In the genomic region with DNA sequence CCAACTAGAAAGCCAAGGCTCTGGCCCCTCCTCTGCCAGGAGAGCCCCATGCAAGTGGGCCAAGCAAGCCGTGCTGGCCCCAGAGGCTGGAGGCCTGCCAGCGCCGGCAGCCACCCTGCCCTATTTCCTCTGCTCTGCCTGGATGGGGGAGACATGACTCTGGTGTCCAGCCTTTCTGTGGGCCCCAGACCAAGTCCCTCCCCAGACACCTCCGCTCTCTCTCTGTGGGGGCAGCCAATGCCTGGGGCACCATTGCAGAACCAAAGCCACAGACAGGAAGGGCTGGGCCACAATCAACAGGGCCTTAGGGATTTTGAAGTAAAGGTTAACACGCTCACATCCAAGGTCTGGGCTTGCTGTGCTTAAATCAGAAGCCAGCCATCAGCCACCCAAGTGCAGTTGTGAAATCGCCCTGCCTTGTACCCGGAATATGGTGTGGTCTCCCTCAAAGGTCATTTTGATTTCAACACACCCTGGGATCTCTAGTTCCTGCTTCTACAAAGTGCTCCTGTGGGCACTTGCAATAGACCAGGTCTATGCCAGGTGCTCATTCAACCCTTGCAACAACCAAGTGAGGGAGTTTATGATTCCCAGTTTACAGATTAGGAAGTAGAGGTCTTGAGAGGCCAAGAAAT, we compare ENCODE assay signal across 8 cellular contexts.
DNase-seq lines count a peak whose midpoint lies in the region; ATAC-seq and TF ChIP-seq lines count a peak whose summit lies in the region.

No MANE protein-coding gene starts in this region.

- peak overlapping the region; percentile 37 for H2AK5ac ChIP-seq in neuronal stem cell (ENCODE audit: low read depth, low read length)

- no peak for TF ChIP-seq RAD21 in SK-N-SH (IDR thresholded peaks at IDR 0.05; ENCODE audit: low read length)

- H3K79me2 ChIP-seq in PC-3 (ENCODE audit: low read length) = 0 out of 2 replicates have a peak, but pooled peaks cover under 1% of the 10 kb centered on the region
- no peaks in the 10 kb centered on the region for H3K79me2 ChIP-seq in SK-N-SH (ENCODE audit: insufficient read depth)

- no peak overlapping the region for H3K4ac ChIP-seq in neuronal stem cell (ENCODE audit: low read length)

- no peak overlapping the region for H2BK15ac ChIP-seq in neuronal stem cell (ENCODE audit: low read length)

- no peak overlapping the region for H4K91ac ChIP-seq in neuronal stem cell (ENCODE audit: low read depth, low read length, poor library complexity)

- intact Hi-C loops in PC-3 (cut with micrococcal nuclease) = loop anchor here (2.0 kb wide), 1 partner anchor 36 kb away; no protein-coding TSS in a partner anchor

- no peak for TF ChIP-seq EP300 in SK-N-SH (IDR thresholded peaks at IDR 0.05; ENCODE audit: borderline replicate concordance in 1 of 2, low read depth in 1 of 2, low read length in 1 of 2)

- H3K36me3 ChIP-seq in BE2C (no peaks in the 10 kb centered on the region), PC-3 (ENCODE audit: low read depth, low read length) (0 out of 2 replicates have a peak, but pooled peaks cover 3% of the 10 kb centered on the region), neuronal stem cell (replicated peaks in 1 of 2; ENCODE audit: control insufficient read depth in 2 of 2, insufficient read depth in 2 of 2, low read length in 2 of 2) (no peaks in the 10 kb centered on the region), SK-N-SH (replicated peaks in 1 of 2; ENCODE audit: control insufficient read depth in 1 of 2, insufficient read depth in 2 of 2, low read length in 1 of 2) (no peaks in the 10 kb centered on the region)

- no peaks in the 10 kb centered on the region for H3K79me1 ChIP-seq in neuronal stem cell (ENCODE audit: low read depth, low read length)

- H2BK120ac ChIP-seq in neuronal stem cell (ENCODE audit: low read depth, low read length) = peak overlapping the region; percentile 11

- H3K27me3 ChIP-seq in BE2C = no peaks in the 10 kb centered on the region
- no peaks in the 10 kb centered on the region for H3K27me3 ChIP-seq in PC-3 (ENCODE audit: low read length)
- H3K27me3 ChIP-seq in neuronal stem cell (ENCODE audit: control insufficient read depth in 3 of 3, insufficient read depth in 3 of 3, low read depth in 1 of 3, low read length in 3 of 3) = no peaks in the 10 kb centered on the region
- no peaks in the 10 kb centered on the region for H3K27me3 ChIP-seq in SK-N-SH (ENCODE audit: insufficient read depth)

- H2BK12ac ChIP-seq in neuronal stem cell (ENCODE audit: low read length) = no peak overlapping the region

- H3K23ac ChIP-seq in neuronal stem cell (ENCODE audit: low read depth, low read length, poor library complexity) = no peak overlapping the region

- H3K4me2 ChIP-seq in PC-3 (ENCODE audit: low read length) = peak overlapping the region; percentile 60
- no peak overlapping the region for H3K4me2 ChIP-seq in neuronal stem cell (ENCODE audit: insufficient read depth, low read length, poor library complexity, severe bottlenecking)
- no peak overlapping the region for H3K4me2 ChIP-seq in SK-N-SH

- BruUV-seq in PC-3 (replicated peaks; lab: Mats Ljungman, UMichigan) = no TSS peak

- no peak overlapping the region for H3K14ac ChIP-seq in neuronal stem cell (ENCODE audit: low read length)

- no peak overlapping the region for H3K4me3 ChIP-seq in BE2C (ENCODE audit: low read depth, low read length)
- H3K4me3 ChIP-seq in PC-3 (ENCODE audit: low read length) = no peak overlapping the region
- H3K4me3 ChIP-seq in epithelial cell of proximal tubule (ENCODE audit: low read depth, low read length) = no peak overlapping the region
- no peak overlapping the region for H3K4me3 ChIP-seq in neuronal stem cell (ENCODE audit: low read length in 2 of 2)
- no peak overlapping the region for H3K4me3 ChIP-seq in SK-N-SH (ENCODE audit: low read depth in 2 of 2, low read length in 1 of 2)

- no peak for TF ChIP-seq CTCF in BE2C (IDR thresholded peaks at IDR 0.05; ENCODE audit: low read depth, low read length)
- TF ChIP-seq CTCF in PC-3 (conservative IDR thresholded peaks at IDR 0.05; ENCODE audit: low read depth, low read length) = no peak
- no peak for TF ChIP-seq CTCF in epithelial cell of proximal tubule (conservative IDR thresholded peaks at IDR 0.05; ENCODE audit: low read depth, low read length)
- TF ChIP-seq CTCF in SK-N-SH (IDR thresholded peaks at IDR 0.05) = no peak

- WGBS in neuronal stem cell (ENCODE audit: extremely low coverage in 2 of 2, insufficient read length in 2 of 2, insufficient replicate concordance in 1 of 2), 2 donors = no CpG with 5 or more reads among the region's 7 CpGs
- 79% methylated on average over 5 of the region's 7 CpGs for WGBS in SK-N-SH (ENCODE audit: low lambda C conversion rate)

- H3K9me2 ChIP-seq in PC-3 (replicated peaks; ENCODE audit: low read length) (no peaks in the 10 kb centered on the region), SK-N-SH (no peaks in the 10 kb centered on the region)

- no peak overlapping the region for H4K8ac ChIP-seq in neuronal stem cell (ENCODE audit: low read depth, low read length)

- H3K27ac ChIP-seq in PC-3 (ENCODE audit: low read length) (peak overlapping the region; percentile 97), neuronal stem cell (replicated peaks; ENCODE audit: low read length) (no peak overlapping the region), SK-N-SH (ENCODE audit: low read depth in 2 of 2, low read length in 1 of 2) (no peak overlapping the region)

- H3F3A ChIP-seq in PC-3 (ENCODE audit: low read length, unreplicated experiment) = peaks cover 6% of the 10 kb centered on the region
- no peaks in the 10 kb centered on the region for H3F3A ChIP-seq in SK-N-SH (replicated peaks; ENCODE audit: insufficient read depth)

- POLR2A ChIA-PET in PC-3 (lab: Charles Lee; ENCODE audit: unreplicated experiment) (no interaction called here), SK-N-SH (lab: Yijun Ruan, JAX) (no interaction called here)

- no peaks in the 10 kb centered on the region for H4K20me1 ChIP-seq in PC-3 (ENCODE audit: low read length)
- H4K20me1 ChIP-seq in SK-N-SH (ENCODE audit: insufficient read depth) = no peaks in the 10 kb centered on the region

- no peak overlapping the region for H3K18ac ChIP-seq in neuronal stem cell (ENCODE audit: low read length)

- H3K4me1 ChIP-seq in BE2C (peaks cover 22% of the 10 kb centered on the region), PC-3 (ENCODE audit: insufficient read depth, low read length) (peaks cover 50% of the 10 kb centered on the region), neuronal stem cell (ENCODE audit: control insufficient read depth in 2 of 2, insufficient read depth in 1 of 2, low read depth in 1 of 2, low read length in 2 of 2) (peaks cover 0 to 5% of the 10 kb centered on the region in 2 donors), SK-N-SH (ENCODE audit: control insufficient read depth in 1 of 2, insufficient read depth in 2 of 2, low read depth in 1 of 2, low read length in 1 of 2) (peaks cover 15 to 18% of the 10 kb centered on the region in 2 experiments; a peak in 2 of 4 replicates)

- H2AFZ ChIP-seq in PC-3 (ENCODE audit: low read length) (peak overlapping the region; percentile 21; the same call in 1 of the 2 replicates), neuronal stem cell (ENCODE audit: low read length) (no peak overlapping the region), SK-N-SH (ENCODE audit: low read depth) (no peak overlapping the region)

- H3K9me3 ChIP-seq in BE2C (no peaks in the 10 kb centered on the region), PC-3 (ENCODE audit: low read length) (no peaks in the 10 kb centered on the region), neuronal stem cell (replicated peaks in 1 of 2; ENCODE audit: control insufficient read depth in 2 of 2, insufficient read depth in 1 of 2, low read depth in 1 of 2, low read length in 2 of 2) (no peaks in the 10 kb centered on the region), SK-N-SH (no peaks in the 10 kb centered on the region)

- CTCF ChIA-PET in PC-3 (lab: Charles Lee) (no interaction called here), SK-N-SH (lab: Yijun Ruan, JAX) (interaction anchor here (1.3 to 3.4 kb wide), 4 partner anchors 10 to 93 kb away, joined by 3 to 36 read pairs (median 10); no protein-coding TSS in a partner anchor)

- peak overlapping the region; percentile 10 for H2BK5ac ChIP-seq in neuronal stem cell (ENCODE audit: low read length)

- ATAC-seq in PC-3 = peak; percentile 78

- H3K9ac ChIP-seq in PC-3 (ENCODE audit: low read length) (peak overlapping the region; percentile 82), neuronal stem cell (ENCODE audit: low read depth, low read length, poor library complexity) (no peak overlapping the region), SK-N-SH (no peak overlapping the region)

- DNase-seq in BE2C = peak; percentile 47
- peak; percentile 98 for DNase-seq in PC-3
- DNase-seq in epithelial cell of proximal tubule (ENCODE audit: low read depth) = peak; percentile 57
- no peak for DNase-seq in neuronal stem cell (ENCODE audit: low spot score)
- no peak for DNase-seq in AG08396 (ENCODE audit: low spot score)
- no peak for DNase-seq in SK-N-SH
- DNase-seq in activated CD4-positive, CD25-positive, alpha-beta regulatory T cell (lab: John Stamatoyannopoulos, UW) = no peak
- DNase-seq in NCI-H345 treated with DMSO at 0.1 percent for 48 hours (lab: John Stamatoyannopoulos, UW; ENCODE audit: unreplicated experiment) = no peak

TF ChIP-seq in SK-N-SH, 30 proteins besides CTCF, POLR2A, EP300 and RAD21 (continues in another document):
- TF ChIP-seq ELF1 (IDR thresholded peaks at IDR 0.05) = no peak
- TF ChIP-seq FOXM1 (IDR thresholded peaks at IDR 0.05; ENCODE audit: low read depth) = no peak
- no peak for TF ChIP-seq MXI1 (IDR thresholded peaks at IDR 0.05; ENCODE audit: low read depth, low read length)
- TF ChIP-seq, protein P1, sequence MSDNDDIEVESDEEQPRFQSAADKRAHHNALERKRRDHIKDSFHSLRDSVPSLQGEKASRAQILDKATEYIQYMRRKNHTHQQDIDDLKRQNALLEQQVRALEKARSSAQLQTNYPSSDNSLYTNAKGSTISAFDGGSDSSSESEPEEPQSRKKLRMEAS (IDR thresholded peaks at IDR 0.05; ENCODE audit: low read depth) = no peak
- TF ChIP-seq GATA2 (CRISPR knock-in tag; IDR thresholded peaks at IDR 0.05) = no peak
- TF ChIP-seq TCF12 (IDR thresholded peaks at IDR 0.05) = no peak
- TF ChIP-seq YY1 (IDR thresholded peaks at IDR 0.05; ENCODE audit: low read depth) = no peak
- no peak for TF ChIP-seq MEF2A (IDR thresholded peaks at IDR 0.05; ENCODE audit: borderline replicate concordance, low read depth)
- no peak for TF ChIP-seq RCOR1 (IDR thresholded peaks at IDR 0.05; ENCODE audit: low read length)
- TF ChIP-seq CHD2 (IDR thresholded peaks at IDR 0.05; ENCODE audit: low read length, partially characterized antibody) = no peak
- TF ChIP-seq JUND (IDR thresholded peaks at IDR 0.05) = no peak
- TF ChIP-seq EZH2phosphoT487 (IDR thresholded peaks at IDR 0.05; ENCODE audit: borderline replicate concordance, low read depth) = no peak

Comparison
In these comparisons a context has a peak if more than half of its experiments do, and no peak if none do; other contexts are left out.
1. DNase-seq: peak in BE2C (single experiment), PC-3 (single experiment) and epithelial cell of proximal tubule (single experiment); none in neuronal stem cell (single experiment), AG08396 (single experiment), SK-N-SH (single experiment), activated CD4-positive, CD25-positive, alpha-beta regulatory T cell (0 of 4) and NCI-H345 treated with DMSO at 0.1 percent for 48 hours (single experiment).